ENCODE assay signal across 1 cellular context in the genomic region with DNA sequence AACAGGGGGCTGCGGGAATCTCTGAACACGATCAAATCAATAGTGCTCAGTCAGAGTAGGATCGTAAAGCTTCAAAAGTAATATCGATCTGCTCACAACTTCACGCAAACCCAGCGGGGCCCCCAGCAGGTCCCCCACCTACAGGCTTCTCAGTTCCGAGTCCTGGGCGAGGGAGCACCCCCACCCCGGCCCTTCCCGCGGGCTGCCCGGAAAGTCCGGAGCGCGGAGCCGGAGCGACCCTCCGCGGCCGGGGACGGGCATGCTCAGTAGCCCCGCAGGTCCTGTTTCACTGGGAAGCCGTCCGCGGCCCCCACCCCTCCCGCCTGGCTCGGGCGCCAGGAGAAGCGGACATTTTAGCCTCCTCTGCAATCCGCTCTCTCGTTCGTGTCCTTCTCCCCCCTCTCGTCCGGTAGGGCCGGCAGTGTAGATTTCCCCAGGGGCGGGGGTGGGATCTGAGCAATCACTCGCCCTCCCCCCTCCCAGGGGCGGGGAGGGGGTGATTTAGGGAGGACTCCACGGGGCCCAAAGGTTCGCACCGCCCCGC.
TF ChIP-seq lines count a peak whose summit lies in the region.

No MANE protein-coding gene starts in this region.

TF ChIP-seq in HepG2, 621 proteins besides CTCF, POLR2A, EP300 and RAD21 (continued from another document and continues in another):
- TF ChIP-seq, protein P1, sequence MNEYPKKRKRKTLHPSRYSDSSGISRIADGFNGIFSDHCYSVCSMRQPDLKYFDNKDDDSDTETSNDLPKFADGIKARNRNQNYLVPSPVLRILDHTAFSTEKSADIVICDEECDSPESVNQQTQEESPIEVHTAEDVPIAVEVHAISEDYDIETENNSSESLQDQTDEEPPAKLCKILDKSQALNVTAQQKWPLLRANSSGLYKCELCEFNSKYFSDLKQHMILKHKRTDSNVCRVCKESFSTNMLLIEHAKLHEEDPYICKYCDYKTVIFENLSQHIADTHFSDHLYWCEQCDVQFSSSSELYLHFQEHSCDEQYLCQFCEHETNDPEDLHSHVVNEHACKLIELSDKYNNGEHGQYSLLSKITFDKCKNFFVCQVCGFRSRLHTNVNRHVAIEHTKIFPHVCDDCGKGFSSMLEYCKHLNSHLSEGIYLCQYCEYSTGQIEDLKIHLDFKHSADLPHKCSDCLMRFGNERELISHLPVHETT (CRISPR knock-in tag; conservative IDR thresholded peaks at IDR 0.05) = peak; percentile 60; the same call in 1 of the 2 replicates
- TF ChIP-seq, protein P2, sequence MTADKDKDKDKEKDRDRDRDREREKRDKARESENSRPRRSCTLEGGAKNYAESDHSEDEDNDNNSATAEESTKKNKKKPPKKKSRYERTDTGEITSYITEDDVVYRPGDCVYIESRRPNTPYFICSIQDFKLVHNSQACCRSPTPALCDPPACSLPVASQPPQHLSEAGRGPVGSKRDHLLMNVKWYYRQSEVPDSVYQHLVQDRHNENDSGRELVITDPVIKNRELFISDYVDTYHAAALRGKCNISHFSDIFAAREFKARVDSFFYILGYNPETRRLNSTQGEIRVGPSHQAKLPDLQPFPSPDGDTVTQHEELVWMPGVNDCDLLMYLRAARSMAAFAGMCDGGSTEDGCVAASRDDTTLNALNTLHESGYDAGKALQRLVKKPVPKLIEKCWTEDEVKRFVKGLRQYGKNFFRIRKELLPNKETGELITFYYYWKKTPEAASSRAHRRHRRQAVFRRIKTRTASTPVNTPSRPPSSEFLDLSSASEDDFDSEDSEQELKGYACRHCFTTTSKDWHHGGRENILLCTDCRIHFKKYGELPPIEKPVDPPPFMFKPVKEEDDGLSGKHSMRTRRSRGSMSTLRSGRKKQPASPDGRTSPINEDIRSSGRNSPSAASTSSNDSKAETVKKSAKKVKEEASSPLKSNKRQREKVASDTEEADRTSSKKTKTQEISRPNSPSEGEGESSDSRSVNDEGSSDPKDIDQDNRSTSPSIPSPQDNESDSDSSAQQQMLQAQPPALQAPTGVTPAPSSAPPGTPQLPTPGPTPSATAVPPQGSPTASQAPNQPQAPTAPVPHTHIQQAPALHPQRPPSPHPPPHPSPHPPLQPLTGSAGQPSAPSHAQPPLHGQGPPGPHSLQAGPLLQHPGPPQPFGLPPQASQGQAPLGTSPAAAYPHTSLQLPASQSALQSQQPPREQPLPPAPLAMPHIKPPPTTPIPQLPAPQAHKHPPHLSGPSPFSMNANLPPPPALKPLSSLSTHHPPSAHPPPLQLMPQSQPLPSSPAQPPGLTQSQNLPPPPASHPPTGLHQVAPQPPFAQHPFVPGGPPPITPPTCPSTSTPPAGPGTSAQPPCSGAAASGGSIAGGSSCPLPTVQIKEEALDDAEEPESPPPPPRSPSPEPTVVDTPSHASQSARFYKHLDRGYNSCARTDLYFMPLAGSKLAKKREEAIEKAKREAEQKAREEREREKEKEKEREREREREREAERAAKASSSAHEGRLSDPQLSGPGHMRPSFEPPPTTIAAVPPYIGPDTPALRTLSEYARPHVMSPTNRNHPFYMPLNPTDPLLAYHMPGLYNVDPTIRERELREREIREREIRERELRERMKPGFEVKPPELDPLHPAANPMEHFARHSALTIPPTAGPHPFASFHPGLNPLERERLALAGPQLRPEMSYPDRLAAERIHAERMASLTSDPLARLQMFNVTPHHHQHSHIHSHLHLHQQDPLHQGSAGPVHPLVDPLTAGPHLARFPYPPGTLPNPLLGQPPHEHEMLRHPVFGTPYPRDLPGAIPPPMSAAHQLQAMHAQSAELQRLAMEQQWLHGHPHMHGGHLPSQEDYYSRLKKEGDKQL (CRISPR knock-in tag; IDR thresholded peaks at IDR 0.05; ENCODE audit: low read depth) = no peak
- TF ChIP-seq FOXJ3 (CRISPR knock-in tag; IDR thresholded peaks at IDR 0.05; ENCODE audit: borderline replicate concordance) (no peak; the same call in 1 of the 2 replicates), ZNF232 (CRISPR knock-in tag; IDR thresholded peaks at IDR 0.05; ENCODE audit: borderline replicate concordance) (peak; percentile 63; the same call in 1 of the 2 replicates), NRL (CRISPR knock-in tag; IDR thresholded peaks at IDR 0.05; ENCODE audit: borderline replicate concordance) (peak; percentile 92), ZNF234 (CRISPR knock-in tag; conservative IDR thresholded peaks at IDR 0.05) (no peak), ZNF343 (CRISPR knock-in tag; IDR thresholded peaks at IDR 0.05) (peak; percentile 49; the same call in 1 of the 2 replicates), ZNF354B (CRISPR knock-in tag; IDR thresholded peaks at IDR 0.05) (no peak), RFX5 (IDR thresholded peaks at IDR 0.05; ENCODE audit: low read depth, low read length) (peak; percentile 60; the same call in 1 of the 2 replicates), SRSF9 (IDR thresholded peaks at IDR 0.05; ENCODE audit: borderline replicate concordance, insufficient read depth, low read depth, low read length, poor library complexity, severe bottlenecking) (no peak), ZNF883 (CRISPR knock-in tag; IDR thresholded peaks at IDR 0.05; ENCODE audit: not compliant biosample characterization) (peak; percentile 48), SOX5 (CRISPR knock-in tag; IDR thresholded peaks at IDR 0.05; ENCODE audit: borderline replicate concordance) (peak; percentile 51; the same call in 1 of the 2 replicates), ZSCAN21 (CRISPR knock-in tag; IDR thresholded peaks at IDR 0.05; ENCODE audit: borderline replicate concordance) (peak; percentile 53; the same call in 1 of the 2 replicates), ZC3H13 (CRISPR knock-in tag; IDR thresholded peaks at IDR 0.05) (0 out of 2 replicates have a peak, but pooled peaks have one; percentile 43), GFI1 (CRISPR knock-in tag; IDR thresholded peaks at IDR 0.05; ENCODE audit: borderline replicate concordance) (peak; percentile 48; the same call in 1 of the 2 replicates), ZNF367 (CRISPR knock-in tag; IDR thresholded peaks at IDR 0.05; ENCODE audit: borderline replicate concordance) (0 out of 2 replicates have a peak, but pooled peaks have one; percentile 61), ZNF329 (CRISPR knock-in tag; IDR thresholded peaks at IDR 0.05; ENCODE audit: low read depth) (no peak; the same call in none of the 2 replicates), ZFX (CRISPR knock-in tag; IDR thresholded peaks at IDR 0.05; ENCODE audit: low read depth) (no peak; the same call in 1 of the 2 replicates), ZNF567 (CRISPR knock-in tag; IDR thresholded peaks at IDR 0.05; ENCODE audit: borderline replicate concordance) (no peak), ZBTB3 (CRISPR knock-in tag; IDR thresholded peaks at IDR 0.05; ENCODE audit: borderline replicate concordance, low read depth) (peak; percentile 29; the same call in 1 of the 2 replicates), ZNF75D (CRISPR knock-in tag; IDR thresholded peaks at IDR 0.05; ENCODE audit: borderline replicate concordance) (no peak), ZFP37 (CRISPR knock-in tag; IDR thresholded peaks at IDR 0.05; ENCODE audit: borderline replicate concordance) (peak; percentile 40; the same call in 1 of the 2 replicates), SALL2 (CRISPR knock-in tag; IDR thresholded peaks at IDR 0.05) (peak; percentile 86), ZKSCAN8 (CRISPR knock-in tag; IDR thresholded peaks at IDR 0.05; ENCODE audit: borderline replicate concordance) (peak; percentile 55), ZSCAN30 (CRISPR knock-in tag; IDR thresholded peaks at IDR 0.05) (peak; percentile 11; the same call in 1 of the 2 replicates), XBP1 (CRISPR knock-in tag; IDR thresholded peaks at IDR 0.05) (no peak), ZNF607 (CRISPR knock-in tag; IDR thresholded peaks at IDR 0.05; ENCODE audit: borderline replicate concordance) (peak; percentile 64; the same call in 1 of the 2 replicates), ASH2L (IDR thresholded peaks at IDR 0.05; ENCODE audit: insufficient read length, low read depth, low read length) (no peak), MEIS2 (CRISPR knock-in tag; IDR thresholded peaks at IDR 0.05) (peak; percentile 70; the same call in 1 of the 2 replicates), ZNF256 (CRISPR knock-in tag; conservative IDR thresholded peaks at IDR 0.05) (0 out of 2 replicates have a peak, but pooled peaks have one; percentile 52), FOSL1 (CRISPR knock-in tag; IDR thresholded peaks at IDR 0.05; ENCODE audit: borderline replicate concordance) (0 out of 2 replicates have a peak, but pooled peaks have one; percentile 42), ZNF788 (CRISPR knock-in tag; IDR thresholded peaks at IDR 0.05; ENCODE audit: borderline replicate concordance) (peak; percentile 78), CEBPB (IDR thresholded peaks at IDR 0.05; ENCODE audit: borderline replicate concordance, low read depth, low read length) (no peak), ZNF562 (CRISPR knock-in tag; IDR thresholded peaks at IDR 0.05; ENCODE audit: borderline replicate concordance) (no peak)
- TF ChIP-seq, protein P3, sequence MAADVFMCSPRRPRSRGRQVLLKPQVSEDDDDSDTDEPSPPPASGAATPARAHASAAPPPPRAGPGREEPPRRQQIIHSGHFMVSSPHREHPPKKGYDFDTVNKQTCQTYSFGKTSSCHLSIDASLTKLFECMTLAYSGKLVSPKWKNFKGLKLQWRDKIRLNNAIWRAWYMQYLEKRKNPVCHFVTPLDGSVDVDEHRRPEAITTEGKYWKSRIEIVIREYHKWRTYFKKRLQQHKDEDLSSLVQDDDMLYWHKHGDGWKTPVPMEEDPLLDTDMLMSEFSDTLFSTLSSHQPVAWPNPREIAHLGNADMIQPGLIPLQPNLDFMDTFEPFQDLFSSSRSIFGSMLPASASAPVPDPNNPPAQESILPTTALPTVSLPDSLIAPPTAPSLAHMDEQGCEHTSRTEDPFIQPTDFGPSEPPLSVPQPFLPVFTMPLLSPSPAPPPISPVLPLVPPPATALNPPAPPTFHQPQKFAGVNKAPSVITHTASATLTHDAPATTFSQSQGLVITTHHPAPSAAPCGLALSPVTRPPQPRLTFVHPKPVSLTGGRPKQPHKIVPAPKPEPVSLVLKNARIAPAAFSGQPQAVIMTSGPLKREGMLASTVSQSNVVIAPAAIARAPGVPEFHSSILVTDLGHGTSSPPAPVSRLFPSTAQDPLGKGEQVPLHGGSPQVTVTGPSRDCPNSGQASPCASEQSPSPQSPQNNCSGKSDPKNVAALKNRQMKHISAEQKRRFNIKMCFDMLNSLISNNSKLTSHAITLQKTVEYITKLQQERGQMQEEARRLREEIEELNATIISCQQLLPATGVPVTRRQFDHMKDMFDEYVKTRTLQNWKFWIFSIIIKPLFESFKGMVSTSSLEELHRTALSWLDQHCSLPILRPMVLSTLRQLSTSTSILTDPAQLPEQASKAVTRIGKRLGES (CRISPR knock-in tag; IDR thresholded peaks at IDR 0.05; ENCODE audit: borderline replicate concordance) = no peak
- TF ChIP-seq, protein P4, sequence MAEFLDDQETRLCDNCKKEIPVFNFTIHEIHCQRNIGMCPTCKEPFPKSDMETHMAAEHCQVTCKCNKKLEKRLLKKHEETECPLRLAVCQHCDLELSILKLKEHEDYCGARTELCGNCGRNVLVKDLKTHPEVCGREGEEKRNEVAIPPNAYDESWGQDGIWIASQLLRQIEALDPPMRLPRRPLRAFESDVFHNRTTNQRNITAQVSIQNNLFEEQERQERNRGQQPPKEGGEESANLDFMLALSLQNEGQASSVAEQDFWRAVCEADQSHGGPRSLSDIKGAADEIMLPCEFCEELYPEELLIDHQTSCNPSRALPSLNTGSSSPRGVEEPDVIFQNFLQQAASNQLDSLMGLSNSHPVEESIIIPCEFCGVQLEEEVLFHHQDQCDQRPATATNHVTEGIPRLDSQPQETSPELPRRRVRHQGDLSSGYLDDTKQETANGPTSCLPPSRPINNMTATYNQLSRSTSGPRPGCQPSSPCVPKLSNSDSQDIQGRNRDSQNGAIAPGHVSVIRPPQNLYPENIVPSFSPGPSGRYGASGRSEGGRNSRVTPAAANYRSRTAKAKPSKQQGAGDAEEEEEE (CRISPR knock-in tag; IDR thresholded peaks at IDR 0.05; ENCODE audit: borderline replicate concordance) = no peak
- TF ChIP-seq, protein P5, sequence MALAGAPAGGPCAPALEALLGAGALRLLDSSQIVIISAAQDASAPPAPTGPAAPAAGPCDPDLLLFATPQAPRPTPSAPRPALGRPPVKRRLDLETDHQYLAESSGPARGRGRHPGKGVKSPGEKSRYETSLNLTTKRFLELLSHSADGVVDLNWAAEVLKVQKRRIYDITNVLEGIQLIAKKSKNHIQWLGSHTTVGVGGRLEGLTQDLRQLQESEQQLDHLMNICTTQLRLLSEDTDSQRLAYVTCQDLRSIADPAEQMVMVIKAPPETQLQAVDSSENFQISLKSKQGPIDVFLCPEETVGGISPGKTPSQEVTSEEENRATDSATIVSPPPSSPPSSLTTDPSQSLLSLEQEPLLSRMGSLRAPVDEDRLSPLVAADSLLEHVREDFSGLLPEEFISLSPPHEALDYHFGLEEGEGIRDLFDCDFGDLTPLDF (CRISPR knock-in tag; IDR thresholded peaks at IDR 0.05) = peak; percentile 69; the same call in 1 of the 2 replicates
- TF ChIP-seq, protein P6, sequence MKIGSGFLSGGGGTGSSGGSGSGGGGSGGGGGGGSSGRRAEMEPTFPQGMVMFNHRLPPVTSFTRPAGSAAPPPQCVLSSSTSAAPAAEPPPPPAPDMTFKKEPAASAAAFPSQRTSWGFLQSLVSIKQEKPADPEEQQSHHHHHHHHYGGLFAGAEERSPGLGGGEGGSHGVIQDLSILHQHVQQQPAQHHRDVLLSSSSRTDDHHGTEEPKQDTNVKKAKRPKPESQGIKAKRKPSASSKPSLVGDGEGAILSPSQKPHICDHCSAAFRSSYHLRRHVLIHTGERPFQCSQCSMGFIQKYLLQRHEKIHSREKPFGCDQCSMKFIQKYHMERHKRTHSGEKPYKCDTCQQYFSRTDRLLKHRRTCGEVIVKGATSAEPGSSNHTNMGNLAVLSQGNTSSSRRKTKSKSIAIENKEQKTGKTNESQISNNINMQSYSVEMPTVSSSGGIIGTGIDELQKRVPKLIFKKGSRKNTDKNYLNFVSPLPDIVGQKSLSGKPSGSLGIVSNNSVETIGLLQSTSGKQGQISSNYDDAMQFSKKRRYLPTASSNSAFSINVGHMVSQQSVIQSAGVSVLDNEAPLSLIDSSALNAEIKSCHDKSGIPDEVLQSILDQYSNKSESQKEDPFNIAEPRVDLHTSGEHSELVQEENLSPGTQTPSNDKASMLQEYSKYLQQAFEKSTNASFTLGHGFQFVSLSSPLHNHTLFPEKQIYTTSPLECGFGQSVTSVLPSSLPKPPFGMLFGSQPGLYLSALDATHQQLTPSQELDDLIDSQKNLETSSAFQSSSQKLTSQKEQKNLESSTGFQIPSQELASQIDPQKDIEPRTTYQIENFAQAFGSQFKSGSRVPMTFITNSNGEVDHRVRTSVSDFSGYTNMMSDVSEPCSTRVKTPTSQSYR (CRISPR knock-in tag; IDR thresholded peaks at IDR 0.05; ENCODE audit: borderline replicate concordance) = peak; percentile 81; the same call in 1 of the 2 replicates
